Comparison of ENCODE assay signal across 24 cellular contexts in genomic region chr5:140166911-140167310, GRCh38.
"Had no signal": no experiment of that assay in that cellular context is flagged by ENCODE, and none has a peak within 500 bp of the region (broad histone marks: within the 10 kb centered on the region; RNA-seq: fewer than 3 reads in every experiment).

No MANE protein-coding gene starts in this region.

- H3K36me3 Mint-ChIP-seq: natural killer cell treated with Interleukin-12 subunit alpha and Interleukin-12 subunit beta and Interleukin-15 and Interleukin-18, amount 100 ng/mL, for 72 hours had no signal

- DNase-seq: activated CD4-positive, CD25-positive, alpha-beta regulatory T cell treated with anti-CD3 and anti-CD28 coated beads, Interleukin-2, amount 50 U/mL, for 72 hours; activated CD8-positive, alpha-beta memory T cell treated with anti-CD3 and anti-CD28 coated beads for 24 hours; activated CD8-positive, alpha-beta memory T cell treated with anti-CD3 and anti-CD28 coated beads, Interleukin-2, amount 50 U/mL, for 48 hours; activated effector memory CD4-positive, alpha-beta T cell treated with anti-CD3 and anti-CD28 coated beads, Interleukin-2, amount 50 U/mL, for 16 hours; activated T-cell treated with anti-CD3 and anti-CD28 coated beads, Interleukin-2, amount 50 U/mL, for 72 hours; cerebellar nuclear complex; cortex of kidney; effector CD4-positive, alpha-beta T cell; hypothalamus; lower lobe of right lung; sigmoid colon; spleen; stimulated activated naive CD4-positive, alpha-beta T cell treated with Interleukin-2 at 50 U/mL for 16 hours; substantia nigra had no signal

- FAIRE-seq: frontal cortex, keratinocyte, urothelium cell line had no signal

- H3K27ac ChIP-seq: ascending aorta, breast epithelium, parathyroid adenoma, sigmoid colon, spleen, tibial nerve, VCaP had no signal

- H3K9ac ChIP-seq: parathyroid adenoma had no signal

- H3K27me3 ChIP-seq: ascending aorta, breast epithelium, sigmoid colon, spleen, tibial nerve had no signal

- H3K4me1 Mint-ChIP-seq: activated naive CD4-positive, alpha-beta T cell treated with anti-CD3 and anti-CD28 coated beads, Interleukin-2, amount 50 U/mL, for 24 hours had no signal

- H3K9me3 Mint-ChIP-seq: activated naive CD4-positive, alpha-beta T cell treated with anti-CD3 and anti-CD28 coated beads, Interleukin-2, amount 50 U/mL, for 24 hours; activated T-cell treated with anti-CD3 and anti-CD28 coated beads, Interleukin-2, amount 50 U/mL, for 72 hours; natural killer cell treated with Interleukin-12 subunit alpha and Interleukin-12 subunit beta and Interleukin-15 and Interleukin-18, amount 100 ng/mL, for 72 hours had no signal

- H3K9me3 ChIP-seq: ascending aorta, breast epithelium, lower lobe of right lung, sigmoid colon, spleen, tibial nerve had no signal

- H3K36me3 ChIP-seq: ascending aorta, breast epithelium, lower lobe of right lung, spleen, tibial nerve had no signal

- H2AFZ ChIP-seq: parathyroid adenoma had no signal

- H3K79me2 ChIP-seq: parathyroid adenoma had no signal

- H3K4me3 ChIP-seq: ascending aorta, breast epithelium, lower lobe of right lung, sigmoid colon, spleen, tibial nerve had no signal

- ATAC-seq: activated T-cell treated with anti-CD3 and anti-CD28 coated beads, Interleukin-2, amount 50 U/mL, for 72 hours; lower lobe of right lung; natural killer cell treated with Interleukin-12 subunit alpha and Interleukin-12 subunit beta and Interleukin-15 and Interleukin-18, amount 100 ng/mL, for 72 hours had no signal

- H3K4me3 Mint-ChIP-seq: activated naive CD4-positive, alpha-beta T cell treated with anti-CD3 and anti-CD28 coated beads, Interleukin-2, amount 50 U/mL, for 24 hours; activated T-cell treated with anti-CD3 and anti-CD28 coated beads, Interleukin-2, amount 50 U/mL, for 72 hours; natural killer cell treated with Interleukin-12 subunit alpha and Interleukin-12 subunit beta and Interleukin-15 and Interleukin-18, amount 100 ng/mL, for 72 hours had no signal

- H3K4me1 ChIP-seq: ascending aorta, breast epithelium, sigmoid colon had no signal

- H3K27me3 Mint-ChIP-seq: activated naive CD4-positive, alpha-beta T cell treated with anti-CD3 and anti-CD28 coated beads, Interleukin-2, amount 50 U/mL, for 24 hours had no signal

- H3K27ac Mint-ChIP-seq: activated naive CD4-positive, alpha-beta T cell treated with anti-CD3 and anti-CD28 coated beads, Interleukin-2, amount 50 U/mL, for 24 hours; activated T-cell treated with anti-CD3 and anti-CD28 coated beads, Interleukin-2, amount 50 U/mL, for 72 hours; natural killer cell treated with Interleukin-12 subunit alpha and Interleukin-12 subunit beta and Interleukin-15 and Interleukin-18, amount 100 ng/mL, for 72 hours had no signal
